8 cellular contexts compared by ENCODE assay signal in the genomic region with DNA sequence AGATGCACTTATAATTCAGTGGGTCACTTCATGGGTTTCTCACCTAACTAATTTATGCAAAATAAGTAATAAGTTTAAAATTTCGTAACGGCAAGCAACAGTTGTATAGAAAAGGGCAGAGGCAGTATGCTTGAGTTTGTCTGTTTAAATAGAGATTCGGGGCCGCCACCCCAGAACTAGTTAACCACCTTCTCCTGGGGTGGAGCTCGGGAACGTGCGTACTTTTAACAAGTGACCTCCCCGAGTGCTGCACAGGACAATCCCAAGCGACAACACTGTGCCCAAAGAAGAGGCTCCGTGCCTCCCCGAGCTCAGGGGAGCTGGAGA. TPM values are rescaled to one million over a fixed set of nuclear protein-coding genes. Genes with fewer than 3 reads are reported as not detected.
A peak's percentile ranks its signal among the peaks of the same experiment; 100 is the strongest.
DNase-seq lines count a peak whose midpoint lies in the region; ATAC-seq and TF ChIP-seq lines count a peak whose summit lies in the region.

No MANE protein-coding gene starts in this region.

- TF ChIP-seq CTCF in brain (conservative IDR thresholded peaks at IDR 0.05) (no peak), mesothelial cell of epicardium (IDR thresholded peaks at IDR 0.05; ENCODE audit: unreplicated experiment) (no peak)

- DNase-seq in A172 (ENCODE audit: low spot score) (peak; percentile 30), mesothelial cell of epicardium (ENCODE audit: low spot score in 2 of 2, unreplicated experiment in 2 of 2) (no peak), SW480 (ENCODE audit: low spot score) (no peak), NCI-H1694 treated with DMSO at 0.1 percent for 48 hours (lab: John Stamatoyannopoulos, UW) (no peak), NCI-H2029 (lab: John Stamatoyannopoulos, UW) (no peak), NCI-H2081 (lab: John Stamatoyannopoulos, UW) (no peak)

- peaks cover 32% of the 10 kb centered on the region for H3K36me3 Mint-ChIP-seq in brain
- H3K36me3 Mint-ChIP-seq in mesothelial cell of epicardium, result peaks cover 21% of the 10 kb centered on the region

- H3K4me1 Mint-ChIP-seq in brain, result peaks cover 76% of the 10 kb centered on the region
- H3K4me1 Mint-ChIP-seq in mesothelial cell of epicardium, result peaks cover 51% of the 10 kb centered on the region

- peak overlapping the region; percentile 88 to 99 (median 98) for H3K4me3 Mint-ChIP-seq in brain
- H3K4me3 Mint-ChIP-seq in mesothelial cell of epicardium, result peak overlapping the region; percentile 99

- H3K9me3 Mint-ChIP-seq in brain (peaks cover 0 to 5% (median 0%) of the 10 kb centered on the region in 5 experiments), mesothelial cell of epicardium (no peaks in the 10 kb centered on the region)

- peaks cover 15% of the 10 kb centered on the region for H3K27me3 Mint-ChIP-seq in brain
- no peaks in the 10 kb centered on the region for H3K27me3 Mint-ChIP-seq in mesothelial cell of epicardium (ENCODE audit: low read depth)

- H3K27ac Mint-ChIP-seq in brain, result peak overlapping the region; percentile 93 to 99 (median 95)
- H3K27ac Mint-ChIP-seq in mesothelial cell of epicardium, result peak overlapping the region; percentile 98

- ATAC-seq in HG02870 (IDR thresholded peaks at IDR 0.05; ENCODE audit: unreplicated experiment), result peak; percentile 18

RNA-seq across cellular contexts. Expression of gene SSR3, which starts 0.4 kb away (rescaled TPM):
- 245 and 285 TPM in 2 replicates for total RNA-seq in A172 (2014; rRNA removed; shearing (Covaris generic))
- 68.8 TPM for polyA plus RNA-seq in brain (ENCODE audit: insufficient read depth, low read depth, low replicate concordance)
- total RNA-seq in mesothelial cell of epicardium, result 120 to 127 TPM (median 127 TPM) in 3 replicates
